8 cellular contexts compared by ENCODE assay signal in genomic region chr16:15144781-15145417, GRCh38. TPM values are rescaled to one million over a fixed set of nuclear protein-coding genes. Genes with fewer than 3 reads are reported as not detected.
DNase-seq lines count a peak whose midpoint lies in the region; ATAC-seq, FAIRE-seq and TF ChIP-seq lines count a peak whose summit lies in the region.
"Not testable (repeated sequence)": the region's sequence is repeated elsewhere in the genome, so short reads cannot be mapped to it uniquely, and the experiment has no call there.

No MANE protein-coding gene starts in this region.

- FAIRE-seq in kidney (lab: Jason Lieb, UNC): not testable (repeated sequence)

- H3K9me3 ChIP-seq in SJSA1 (replicated peaks); gastroesophageal sphincter; kidney (ENCODE audit: control insufficient read depth in 1 of 2, low read length in 2 of 2); skeletal muscle tissue (ENCODE audit: control insufficient read depth in 3 of 3, low read length in 3 of 3); upper lobe of left lung: not testable (repeated sequence)

- TF ChIP-seq POLR2A in gastroesophageal sphincter (IDR thresholded peaks at IDR 0.05); upper lobe of left lung (IDR thresholded peaks at IDR 0.05): not testable (repeated sequence)

- H3K4me1 ChIP-seq in SJSA1 (replicated peaks) (peaks cover 12% of the 10 kb centered on the region), gastroesophageal sphincter (peaks cover 7 to 99% (median 76%) of the 10 kb centered on the region in 3 donors), skeletal muscle tissue (ENCODE audit: control insufficient read depth in 3 of 3, insufficient read depth in 3 of 3, low read length in 3 of 3) (peaks cover 50 to 76% (median 74%) of the 10 kb centered on the region in 3 donors), upper lobe of left lung (peaks cover 33 to 68% (median 42%) of the 10 kb centered on the region in 4 donors)
- H3K4me1 ChIP-seq in kidney (ENCODE audit: control insufficient read depth in 1 of 2, insufficient read depth in 1 of 2, low read depth in 1 of 2, low read length in 2 of 2): not testable (repeated sequence)

- 44 to 45% methylated on average over 4 to 6 of the region's 20 CpGs for WGBS in gastroesophageal sphincter (ENCODE audit: low coverage in 1 of 2), 2 donors
- 41 to 54% methylated on average over 7 to 20 of the region's 20 CpGs for WGBS in upper lobe of left lung, 2 donors

- H3K27ac Mint-ChIP-seq in nephron progenitor cell: peak overlapping the region; percentile 82

- DNase-seq in H7: peak; percentile 20
- DNase-seq in SJSA1 (ENCODE audit: low read depth in 1 of 2, low spot score in 2 of 2): peak; percentile 4 to 22
- DNase-seq in cerebellar cortex (ENCODE audit: low spot score): peak; percentile 41
- peak; percentile 51 for DNase-seq in kidney
- not testable (repeated sequence) for DNase-seq in nephron progenitor cell
- DNase-seq in upper lobe of left lung: peak in 1 of 2 donors; percentile 73

- peak overlapping the region; percentile 83; the same call in 1 of the 2 replicates for H3K27ac ChIP-seq in SJSA1
- H3K27ac ChIP-seq in gastroesophageal sphincter: peak overlapping the region; percentile 90 to 96 (median 96)
- H3K27ac ChIP-seq in kidney (ENCODE audit: low read depth in 2 of 2, low read length in 2 of 2): not testable (repeated sequence)
- H3K27ac ChIP-seq in skeletal muscle tissue (ENCODE audit: low read depth, low read length): peak overlapping the region; percentile 70
- peak overlapping the region; percentile 74 to 88 (median 82) for H3K27ac ChIP-seq in upper lobe of left lung

- not testable (repeated sequence) for H3K9ac ChIP-seq in kidney (ENCODE audit: low read length in 2 of 2)
- peak overlapping the region; percentile 51 to 79 (median 67) for H3K9ac ChIP-seq in skeletal muscle tissue (ENCODE audit: low read depth in 1 of 3, low read length in 3 of 3)

- peak overlapping the region; percentile 39 for H3K4me3 Mint-ChIP-seq in nephron progenitor cell

- not testable (repeated sequence) for H3K27me3 ChIP-seq in H7 (ENCODE audit: control insufficient read depth, insufficient read depth, low read length); SJSA1 (replicated peaks); gastroesophageal sphincter; skeletal muscle tissue (ENCODE audit: control insufficient read depth in 3 of 3, insufficient read depth in 3 of 3, low read length in 3 of 3); upper lobe of left lung

- not testable (repeated sequence) for TF ChIP-seq CTCF in gastroesophageal sphincter (IDR thresholded peaks at IDR 0.05); kidney (IDR thresholded peaks at IDR 0.05; ENCODE audit: borderline replicate concordance, extremely low read depth, insufficient read depth); nephron progenitor cell (IDR thresholded peaks at IDR 0.05); upper lobe of left lung (IDR thresholded peaks at IDR 0.05)

- not testable (repeated sequence) for ATAC-seq in gastroesophageal sphincter; upper lobe of left lung (ENCODE audit: low FRiP score in 2 of 2)

- H3K4me1 Mint-ChIP-seq in nephron progenitor cell: peaks cover 40% of the 10 kb centered on the region

- intact Hi-C loops in kidney (cut with DNase I): not testable (repeated sequence)

- not testable (repeated sequence) for TF ChIP-seq EP300 in gastroesophageal sphincter (IDR thresholded peaks at IDR 0.05); upper lobe of left lung (IDR thresholded peaks at IDR 0.05)

- H3K36me3 ChIP-seq in H7 (replicated peaks; ENCODE audit: control insufficient read depth, insufficient read depth, low read length); SJSA1; gastroesophageal sphincter; kidney (ENCODE audit: control insufficient read depth in 1 of 2, insufficient read depth in 2 of 2, low read length in 2 of 2); skeletal muscle tissue (ENCODE audit: control insufficient read depth in 3 of 3, insufficient read depth in 3 of 3, low read length in 3 of 3); upper lobe of left lung: not testable (repeated sequence)

- not testable (repeated sequence) for H3K9me3 Mint-ChIP-seq in nephron progenitor cell

- not testable (repeated sequence) for H3K4me3 ChIP-seq in H7 (ENCODE audit: insufficient read depth, low read depth, low read length); SJSA1; kidney (ENCODE audit: low read length in 2 of 2); upper lobe of left lung
- peak overlapping the region in 1 of 2 donors; percentile 44 for H3K4me3 ChIP-seq in gastroesophageal sphincter
- peak overlapping the region in 2 of 3 donors; percentile 43 to 52 for H3K4me3 ChIP-seq in skeletal muscle tissue (ENCODE audit: low read length in 3 of 3)

- H3K27me3 Mint-ChIP-seq in nephron progenitor cell (ENCODE audit: low read depth, poor library complexity): not testable (repeated sequence)

- H3K36me3 Mint-ChIP-seq in nephron progenitor cell (ENCODE audit: low read depth): not testable (repeated sequence)

RNA-seq across cellular contexts. Expression of gene RRN3, which starts 50.8 kb away (rescaled TPM):
- total RNA-seq in H7 (2014; rRNA removed; shearing (Covaris generic)): 24.8 and 28.3 TPM in 2 replicates
- 61.6 and 67.6 TPM in 2 replicates for total RNA-seq in SJSA1 (2014; rRNA removed; shearing (Covaris generic))
- total RNA-seq in gastroesophageal sphincter (10 to 100 TPM; 27.9 to 42.3 (median 31.1) TPM), kidney (24.7 TPM), skeletal muscle tissue (26.6 TPM), upper lobe of left lung (10 to 100 TPM; 13.7 to 23.6 (median 22.3) TPM)
- 12.3 TPM for polyA plus RNA-seq in kidney (ENCODE audit: insufficient read depth, low read depth, low replicate concordance)
